29 cellular contexts compared by ENCODE assay signal in the genomic region with DNA sequence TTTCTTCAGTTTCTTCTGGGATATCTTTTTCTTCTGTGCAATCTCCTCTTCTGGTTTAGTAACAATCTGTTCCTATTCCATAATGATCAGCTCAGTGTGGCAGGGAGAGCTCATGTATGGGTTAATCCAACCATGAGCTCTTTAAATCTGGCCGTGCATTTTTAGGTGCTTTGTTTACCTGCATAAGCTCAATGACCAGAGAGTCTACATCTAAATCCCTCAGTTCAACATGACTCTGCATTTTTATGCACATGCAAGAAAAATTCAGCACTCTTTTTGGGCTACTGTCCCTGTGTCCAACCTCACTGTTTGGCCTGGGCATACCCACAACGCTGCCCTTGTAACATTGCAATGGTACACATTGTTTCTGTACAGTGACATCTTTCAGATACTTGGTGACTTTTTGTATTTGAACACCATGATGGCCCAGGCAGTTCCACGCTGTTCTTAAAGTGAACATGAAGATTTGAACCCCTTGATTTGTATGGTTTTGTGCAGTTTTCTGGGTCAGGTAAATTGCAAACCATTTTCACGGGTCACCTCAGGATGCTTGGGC.
"Had no signal": no experiment of that assay in that cellular context is flagged by ENCODE, and none has a peak within 500 bp of the region (broad histone marks: within the 10 kb centered on the region; RNA-seq: fewer than 3 reads in every experiment).

No MANE protein-coding gene starts in this region.

- H3K27me3 ChIP-seq: neural progenitor cell, ovary, spleen, stomach, suprapubic skin, thyroid gland, tibial nerve, upper lobe of left lung, vagina had no signal

- DNase-seq: naive thymus-derived CD4-positive, alpha-beta T cell; natural killer cell; occipital lobe; ovary; posterior cingulate gyrus; psoas muscle; right cardiac atrium; spleen; stimulated activated CD4-positive, alpha-beta T cell treated with anti-CD3 and anti-CD28 coated beads, Interleukin-12 subunit alpha, Interleukin-12 subunit beta, amount 100 ng/mL, for 4 hours; stimulated activated CD4-positive, alpha-beta T cell treated with anti-CD3 and anti-CD28 coated beads, Interleukin-1b, Interleukin-23, amount 100 ng/mL, for 48 hours; stimulated activated CD4-positive, alpha-beta T cell treated with anti-CD3 and anti-CD28 coated beads, Interleukin-4, amount 100 ng/mL, for 1 hour; stimulated activated CD4-positive, alpha-beta T cell treated with anti-CD3 and anti-CD28 coated beads, Interleukin-4, amount 100 ng/mL, for 4 hours; stimulated activated CD8-positive, alpha-beta memory T cell treated with anti-CD3 and anti-CD28 coated beads, Interleukin-4, amount 100 ng/mL, for 48 hours; stimulated activated naive CD4-positive, alpha-beta T cell treated with Interleukin-2 at 50 U/mL for 16 hours; stomach; thyroid gland; trophoblast cell; upper lobe of left lung had no signal

- H3K4me3 ChIP-seq: neural progenitor cell, ovary, psoas muscle, skin epidermis, smooth muscle cell, spleen, stomach, suprapubic skin, thoracic aorta, thyroid gland, tibial nerve, upper lobe of left lung, vagina had no signal

- FAIRE-seq: urothelium cell line had no signal

- H3K4me1 ChIP-seq: neural progenitor cell, parathyroid adenoma, psoas muscle, spleen, stomach, suprapubic skin, thyroid gland, tibial nerve, upper lobe of left lung, vagina had no signal

- H3K9me3 ChIP-seq: ovary, psoas muscle, stomach, suprapubic skin, thoracic aorta, thyroid gland, upper lobe of left lung, vagina had no signal

- H3K27ac ChIP-seq: neural progenitor cell, ovary, parathyroid adenoma, psoas muscle, skin epidermis, spleen, stomach, suprapubic skin, thoracic aorta, thyroid gland, tibial nerve, upper lobe of left lung, vagina had no signal

- H3K36me3 ChIP-seq: neural progenitor cell, ovary, spleen, stomach, suprapubic skin, thoracic aorta, thyroid gland, tibial nerve, upper lobe of left lung, vagina had no signal

- H3K4me2 ChIP-seq: neural progenitor cell, smooth muscle cell had no signal

- ATAC-seq: naive thymus-derived CD4-positive, alpha-beta T cell; natural killer cell; psoas muscle; right cardiac atrium; sciatic nerve; stimulated activated memory B cell treated with anti-CD40 and anti-IgM and Interleukin-4, amounts not matched to agents 10 μg/mL and 1 μg/mL and 100 μg/mL, for 72 hours had no signal
